In the genomic region with DNA sequence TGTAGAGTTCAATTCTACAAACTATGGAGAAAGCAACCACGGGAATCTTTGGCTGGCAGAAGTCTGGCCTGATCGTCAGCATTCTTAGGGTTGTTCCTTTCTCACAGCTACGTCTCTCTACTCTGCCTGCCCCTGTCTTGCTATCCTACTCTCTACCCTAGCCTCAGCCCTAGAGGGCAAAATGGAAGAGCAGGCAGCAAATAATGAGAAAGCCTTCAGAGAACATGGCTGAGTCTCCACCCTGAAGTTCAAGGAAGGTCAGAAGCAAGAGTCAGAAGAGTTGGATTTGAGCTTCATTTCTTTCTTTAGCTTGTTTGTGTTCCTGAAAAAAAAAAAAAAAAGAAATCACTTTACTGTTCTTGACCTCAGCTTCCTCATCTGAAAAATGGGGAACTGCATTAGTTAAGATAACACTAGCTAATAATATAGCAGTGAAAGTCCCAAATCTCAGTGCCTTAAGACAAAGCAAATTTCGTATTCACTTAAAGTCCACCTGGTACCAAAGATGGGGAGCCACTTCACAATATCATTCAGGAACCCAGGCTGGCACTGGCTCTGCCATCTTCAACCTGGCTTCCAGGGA, we compare ENCODE assay signal across 13 cellular contexts.
"Had no signal": no experiment of that assay in that cellular context is flagged by ENCODE, and none has a peak within 500 bp of the region (broad histone marks: within the 10 kb centered on the region; RNA-seq: fewer than 3 reads in every experiment).

No MANE protein-coding gene starts in this region.

- H3K4me3 ChIP-seq: cardiac muscle cell, gastrocnemius medialis, heart right ventricle, smooth muscle cell had no signal

- H3K36me3 ChIP-seq: cardiac muscle cell, gastrocnemius medialis, heart right ventricle had no signal

- H3K9me3 ChIP-seq: gastrocnemius medialis had no signal

- H3K27ac ChIP-seq: cardiac muscle cell, gastrocnemius medialis, heart right ventricle had no signal

- ATAC-seq: gastrocnemius medialis, right cardiac atrium had no signal

- H3K27me3 ChIP-seq: cardiac muscle cell had no signal

- DNase-seq: activated CD4-positive, alpha-beta T cell treated with anti-CD3 and anti-CD28 coated beads for 1 hour; activated CD4-positive, alpha-beta T cell treated with anti-CD3 and anti-CD28 coated beads, Interleukin-2, amount 50 U/mL, for 48 hours; activated CD8-positive, alpha-beta memory T cell treated with anti-CD3 and anti-CD28 coated beads, Interleukin-2, amount 50 U/mL, for 48 hours; activated naive CD4-positive, alpha-beta T cell; effector CD8-positive, alpha-beta T cell; gastrocnemius medialis; heart right ventricle; posterior cingulate gyrus; right cardiac atrium; stimulated activated naive CD4-positive, alpha-beta T cell; trophoblast cell had no signal

- H3K4me1 ChIP-seq: gastrocnemius medialis had no signal
